1 cellular context compared by ENCODE assay signal in the genomic region with DNA sequence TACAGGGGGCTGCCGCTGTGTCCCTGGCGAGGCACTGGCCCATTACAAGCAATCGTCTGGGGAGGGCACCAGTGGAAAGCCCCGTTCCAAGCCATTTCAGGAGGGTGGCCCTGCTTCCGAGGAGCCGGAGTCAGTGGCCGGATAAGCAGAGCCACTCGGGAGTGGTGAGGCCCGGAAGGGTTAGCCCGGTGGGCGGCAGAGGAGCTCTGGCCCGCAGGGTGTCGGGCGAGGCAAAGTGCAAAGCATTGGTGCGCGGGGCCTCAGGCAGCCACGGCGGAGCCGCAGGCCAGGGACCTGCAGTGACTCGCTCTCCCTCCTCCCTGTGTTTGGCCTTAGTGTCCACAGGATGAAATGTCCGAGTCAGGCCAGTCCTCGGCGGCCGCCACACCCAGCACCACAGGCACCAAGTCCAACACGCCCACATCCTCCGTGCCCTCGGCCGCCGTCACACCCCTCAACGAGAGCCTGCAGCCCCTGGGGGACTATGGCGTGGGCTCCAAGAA.
TF ChIP-seq lines count a peak whose summit lies in the region.

No MANE protein-coding gene starts in this region.

TF ChIP-seq in GM23338, 12 proteins besides CTCF, POLR2A, EP300 and RAD21 (continued from another document):
- TF ChIP-seq, protein P1, sequence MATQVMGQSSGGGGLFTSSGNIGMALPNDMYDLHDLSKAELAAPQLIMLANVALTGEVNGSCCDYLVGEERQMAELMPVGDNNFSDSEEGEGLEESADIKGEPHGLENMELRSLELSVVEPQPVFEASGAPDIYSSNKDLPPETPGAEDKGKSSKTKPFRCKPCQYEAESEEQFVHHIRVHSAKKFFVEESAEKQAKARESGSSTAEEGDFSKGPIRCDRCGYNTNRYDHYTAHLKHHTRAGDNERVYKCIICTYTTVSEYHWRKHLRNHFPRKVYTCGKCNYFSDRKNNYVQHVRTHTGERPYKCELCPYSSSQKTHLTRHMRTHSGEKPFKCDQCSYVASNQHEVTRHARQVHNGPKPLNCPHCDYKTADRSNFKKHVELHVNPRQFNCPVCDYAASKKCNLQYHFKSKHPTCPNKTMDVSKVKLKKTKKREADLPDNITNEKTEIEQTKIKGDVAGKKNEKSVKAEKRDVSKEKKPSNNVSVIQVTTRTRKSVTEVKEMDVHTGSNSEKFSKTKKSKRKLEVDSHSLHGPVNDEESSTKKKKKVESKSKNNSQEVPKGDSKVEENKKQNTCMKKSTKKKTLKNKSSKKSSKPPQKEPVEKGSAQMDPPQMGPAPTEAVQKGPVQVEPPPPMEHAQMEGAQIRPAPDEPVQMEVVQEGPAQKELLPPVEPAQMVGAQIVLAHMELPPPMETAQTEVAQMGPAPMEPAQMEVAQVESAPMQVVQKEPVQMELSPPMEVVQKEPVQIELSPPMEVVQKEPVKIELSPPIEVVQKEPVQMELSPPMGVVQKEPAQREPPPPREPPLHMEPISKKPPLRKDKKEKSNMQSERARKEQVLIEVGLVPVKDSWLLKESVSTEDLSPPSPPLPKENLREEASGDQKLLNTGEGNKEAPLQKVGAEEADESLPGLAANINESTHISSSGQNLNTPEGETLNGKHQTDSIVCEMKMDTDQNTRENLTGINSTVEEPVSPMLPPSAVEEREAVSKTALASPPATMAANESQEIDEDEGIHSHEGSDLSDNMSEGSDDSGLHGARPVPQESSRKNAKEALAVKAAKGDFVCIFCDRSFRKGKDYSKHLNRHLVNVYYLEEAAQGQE (IDR thresholded peaks at IDR 0.05; ENCODE audit: unreplicated experiment): no peak
- TF ChIP-seq, protein P2, sequence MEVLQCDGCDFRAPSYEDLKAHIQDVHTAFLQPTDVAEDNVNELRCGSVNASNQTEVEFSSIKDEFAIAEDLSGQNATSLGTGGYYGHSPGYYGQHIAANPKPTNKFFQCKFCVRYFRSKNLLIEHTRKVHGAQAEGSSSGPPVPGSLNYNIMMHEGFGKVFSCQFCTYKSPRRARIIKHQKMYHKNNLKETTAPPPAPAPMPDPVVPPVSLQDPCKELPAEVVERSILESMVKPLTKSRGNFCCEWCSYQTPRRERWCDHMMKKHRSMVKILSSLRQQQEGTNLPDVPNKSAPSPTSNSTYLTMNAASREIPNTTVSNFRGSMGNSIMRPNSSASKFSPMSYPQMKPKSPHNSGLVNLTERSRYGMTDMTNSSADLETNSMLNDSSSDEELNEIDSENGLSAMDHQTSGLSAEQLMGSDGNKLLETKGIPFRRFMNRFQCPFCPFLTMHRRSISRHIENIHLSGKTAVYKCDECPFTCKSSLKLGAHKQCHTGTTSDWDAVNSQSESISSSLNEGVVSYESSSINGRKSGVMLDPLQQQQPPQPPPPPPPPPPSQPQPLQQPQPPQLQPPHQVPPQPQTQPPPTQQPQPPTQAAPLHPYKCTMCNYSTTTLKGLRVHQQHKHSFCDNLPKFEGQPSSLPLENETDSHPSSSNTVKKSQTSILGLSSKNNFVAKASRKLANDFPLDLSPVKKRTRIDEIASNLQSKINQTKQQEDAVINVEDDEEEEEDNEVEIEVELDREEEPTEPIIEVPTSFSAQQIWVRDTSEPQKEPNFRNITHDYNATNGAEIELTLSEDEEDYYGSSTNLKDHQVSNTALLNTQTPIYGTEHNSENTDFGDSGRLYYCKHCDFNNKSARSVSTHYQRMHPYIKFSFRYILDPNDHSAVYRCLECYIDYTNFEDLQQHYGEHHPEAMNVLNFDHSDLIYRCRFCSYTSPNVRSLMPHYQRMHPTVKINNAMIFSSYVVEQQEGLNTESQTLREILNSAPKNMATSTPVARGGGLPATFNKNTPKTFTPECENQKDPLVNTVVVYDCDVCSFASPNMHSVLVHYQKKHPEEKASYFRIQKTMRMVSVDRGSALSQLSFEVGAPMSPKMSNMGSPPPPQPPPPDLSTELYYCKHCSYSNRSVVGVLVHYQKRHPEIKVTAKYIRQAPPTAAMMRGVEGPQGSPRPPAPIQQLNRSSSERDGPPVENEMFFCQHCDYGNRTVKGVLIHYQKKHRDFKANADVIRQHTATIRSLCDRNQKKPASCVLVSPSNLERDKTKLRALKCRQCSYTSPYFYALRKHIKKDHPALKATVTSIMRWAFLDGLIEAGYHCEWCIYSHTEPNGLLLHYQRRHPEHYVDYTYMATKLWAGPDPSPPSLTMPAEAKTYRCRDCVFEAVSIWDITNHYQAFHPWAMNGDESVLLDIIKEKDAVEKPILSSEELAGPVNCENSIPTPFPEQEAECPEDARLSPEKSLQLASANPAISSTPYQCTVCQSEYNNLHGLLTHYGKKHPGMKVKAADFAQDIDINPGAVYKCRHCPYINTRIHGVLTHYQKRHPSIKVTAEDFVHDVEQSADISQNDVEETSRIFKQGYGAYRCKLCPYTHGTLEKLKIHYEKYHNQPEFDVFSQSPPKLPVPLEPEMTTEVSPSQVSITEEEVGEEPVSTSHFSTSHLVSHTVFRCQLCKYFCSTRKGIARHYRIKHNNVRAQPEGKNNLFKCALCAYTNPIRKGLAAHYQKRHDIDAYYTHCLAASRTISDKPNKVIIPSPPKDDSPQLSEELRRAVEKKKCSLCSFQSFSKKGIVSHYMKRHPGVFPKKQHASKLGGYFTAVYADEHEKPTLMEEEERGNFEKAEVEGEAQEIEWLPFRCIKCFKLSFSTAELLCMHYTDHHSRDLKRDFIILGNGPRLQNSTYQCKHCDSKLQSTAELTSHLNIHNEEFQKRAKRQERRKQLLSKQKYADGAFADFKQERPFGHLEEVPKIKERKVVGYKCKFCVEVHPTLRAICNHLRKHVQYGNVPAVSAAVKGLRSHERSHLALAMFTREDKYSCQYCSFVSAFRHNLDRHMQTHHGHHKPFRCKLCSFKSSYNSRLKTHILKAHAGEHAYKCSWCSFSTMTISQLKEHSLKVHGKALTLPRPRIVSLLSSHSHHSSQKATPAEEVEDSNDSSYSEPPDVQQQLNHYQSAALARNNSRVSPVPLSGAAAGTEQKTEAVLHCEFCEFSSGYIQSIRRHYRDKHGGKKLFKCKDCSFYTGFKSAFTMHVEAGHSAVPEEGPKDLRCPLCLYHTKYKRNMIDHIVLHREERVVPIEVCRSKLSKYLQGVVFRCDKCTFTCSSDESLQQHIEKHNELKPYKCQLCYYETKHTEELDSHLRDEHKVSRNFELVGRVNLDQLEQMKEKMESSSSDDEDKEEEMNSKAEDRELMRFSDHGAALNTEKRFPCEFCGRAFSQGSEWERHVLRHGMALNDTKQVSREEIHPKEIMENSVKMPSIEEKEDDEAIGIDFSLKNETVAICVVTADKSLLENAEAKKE (CRISPR knock-in tag; IDR thresholded peaks at IDR 0.05): no peak
